Comparison of ENCODE assay signal across 10 cellular contexts in the genomic region with DNA sequence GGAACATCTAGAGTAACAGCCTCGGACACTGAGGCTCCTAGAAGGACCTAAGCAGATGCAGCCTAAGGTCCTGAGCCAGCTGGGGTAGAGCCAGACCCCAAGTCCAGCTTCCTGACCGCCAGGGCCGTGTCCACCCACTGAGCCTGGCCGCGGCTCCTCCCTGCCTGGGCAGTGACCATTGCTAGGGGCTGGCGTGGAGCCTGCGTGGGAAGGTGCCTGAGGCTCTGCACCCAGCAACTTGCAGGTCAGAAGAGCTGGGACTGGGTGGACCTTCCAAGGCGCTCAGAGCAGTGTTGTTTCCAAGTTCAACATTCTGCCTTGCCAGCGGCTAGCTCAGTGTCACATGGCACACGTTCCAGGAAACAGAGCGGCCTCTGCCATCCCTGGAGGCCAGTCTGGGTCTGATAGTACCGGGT.
DNase-seq lines count a peak whose midpoint lies in the region; ATAC-seq lines count a peak whose summit lies in the region.
"Had no signal": no experiment of that assay in that cellular context is flagged by ENCODE, and none has a peak within 500 bp of the region (broad histone marks: within the 10 kb centered on the region; RNA-seq: fewer than 3 reads in every experiment).

No MANE protein-coding gene starts in this region.

- no peak overlapping the region for H3K27ac Mint-ChIP-seq in activated naive CD8-positive, alpha-beta T cell treated with anti-CD3 and anti-CD28 coated beads, Interleukin-2, amount 50 U/mL, for 24 hours
- H3K27ac Mint-ChIP-seq: natural killer cell treated with Interleukin-12 subunit alpha and Interleukin-12 subunit beta and Interleukin-15 and Interleukin-18, amount 100 ng/mL, for 72 hours had no signal

- no peak overlapping the region for H3K4me3 Mint-ChIP-seq in activated naive CD8-positive, alpha-beta T cell treated with anti-CD3 and anti-CD28 coated beads, Interleukin-2, amount 50 U/mL, for 24 hours
- H3K4me3 Mint-ChIP-seq: natural killer cell treated with Interleukin-12 subunit alpha and Interleukin-12 subunit beta and Interleukin-15 and Interleukin-18, amount 100 ng/mL, for 72 hours had no signal

- no peaks in the 10 kb centered on the region for H3K9me3 ChIP-seq in skeletal muscle satellite cell (replicated peaks; ENCODE audit: low read length)

- no peaks in the 10 kb centered on the region for H3K27me3 ChIP-seq in skeletal muscle satellite cell (ENCODE audit: control insufficient read depth, insufficient read depth, low read length)

- no peaks in the 10 kb centered on the region for H3K27me3 Mint-ChIP-seq in activated naive CD8-positive, alpha-beta T cell treated with anti-CD3 and anti-CD28 coated beads, Interleukin-2, amount 50 U/mL, for 24 hours

- no peaks in the 10 kb centered on the region for H3K4me1 Mint-ChIP-seq in activated naive CD8-positive, alpha-beta T cell treated with anti-CD3 and anti-CD28 coated beads, Interleukin-2, amount 50 U/mL, for 24 hours

- no peaks in the 10 kb centered on the region for H3K36me3 ChIP-seq in skeletal muscle satellite cell (ENCODE audit: insufficient read depth, low read length)

- H3K4me3 ChIP-seq in skeletal muscle satellite cell (ENCODE audit: low read length) = peak overlapping the region; percentile 0

- ATAC-seq in HG03159 (IDR thresholded peaks at IDR 0.05; ENCODE audit: unreplicated experiment) (no peak), HG03378 (IDR thresholded peaks at IDR 0.05; ENCODE audit: unreplicated experiment) (no peak), HG03342 (IDR thresholded peaks at IDR 0.05; ENCODE audit: unreplicated experiment) (no peak)
- ATAC-seq in activated naive CD8-positive, alpha-beta T cell treated with anti-CD3 and anti-CD28 coated beads, Interleukin-2, amount 50 U/mL, for 24 hours = no peak

- H3K4me1 ChIP-seq in skeletal muscle satellite cell (ENCODE audit: control insufficient read depth, insufficient read depth, low read length) = peaks cover 28% of the 10 kb centered on the region

- no peaks in the 10 kb centered on the region for H3K36me3 Mint-ChIP-seq in activated naive CD8-positive, alpha-beta T cell treated with anti-CD3 and anti-CD28 coated beads, Interleukin-2, amount 50 U/mL, for 24 hours (ENCODE audit: low read depth)
- H3K36me3 Mint-ChIP-seq: natural killer cell treated with Interleukin-12 subunit alpha and Interleukin-12 subunit beta and Interleukin-15 and Interleukin-18, amount 100 ng/mL, for 72 hours had no signal

- H3K4me2 ChIP-seq in skeletal muscle satellite cell (ENCODE audit: low read length) = peak overlapping the region; percentile 61

- peak overlapping the region; percentile 2 for H3K9ac ChIP-seq in skeletal muscle satellite cell (ENCODE audit: low read depth, low read length)

- no peaks in the 10 kb centered on the region for H3K9me3 Mint-ChIP-seq in activated naive CD8-positive, alpha-beta T cell treated with anti-CD3 and anti-CD28 coated beads, Interleukin-2, amount 50 U/mL, for 24 hours
- H3K9me3 Mint-ChIP-seq: natural killer cell treated with Interleukin-12 subunit alpha and Interleukin-12 subunit beta and Interleukin-15 and Interleukin-18, amount 100 ng/mL, for 72 hours had no signal

- peak; percentile 89 for DNase-seq in GOT3 (lab: John Stamatoyannopoulos, UW)
- DNase-seq in brain pericyte (ENCODE audit: low read depth, low spot score) = peak; percentile 89
- peak in 48 of 51 donors; percentile 19 to 95 (median 79) for DNase-seq in hypothalamus (lab: John Stamatoyannopoulos, UW)
- no peak for DNase-seq in activated naive CD8-positive, alpha-beta T cell treated with anti-CD3 and anti-CD28 coated beads, Interleukin-2, amount 50 U/mL, for 24 hours
- DNase-seq: activated CD8-positive, alpha-beta memory T cell treated with anti-CD3 and anti-CD28 coated beads, Interleukin-2, amount 50 U/mL, for 4 hours had no signal
